ENCODE assay signal across 9 cellular contexts in the genomic region with DNA sequence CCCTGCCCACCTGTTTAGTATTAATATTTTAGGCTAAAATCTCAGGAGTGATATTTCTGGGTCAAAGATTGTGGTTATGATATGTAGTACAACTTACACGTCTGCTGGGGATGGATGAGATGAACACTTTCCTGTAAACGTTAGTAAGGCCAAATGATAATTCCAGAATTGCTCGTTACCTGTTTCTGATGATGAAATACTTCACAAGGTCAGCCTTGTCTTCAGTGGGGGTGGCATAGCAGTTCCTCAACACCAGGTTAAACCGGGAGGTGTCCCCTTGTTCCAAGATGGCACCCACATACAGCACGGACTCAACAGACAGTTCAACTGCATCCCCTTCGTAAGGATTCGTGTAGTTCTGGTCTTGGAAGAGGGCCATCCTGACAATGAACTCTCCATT. TPM values are rescaled to one million over a fixed set of nuclear protein-coding genes. Genes with fewer than 3 reads are reported as not detected.
"Had no signal": no experiment of that assay in that cellular context is flagged by ENCODE, and none has a peak within 500 bp of the region (broad histone marks: within the 10 kb centered on the region; RNA-seq: fewer than 3 reads in every experiment).

No MANE protein-coding gene starts in this region.

- H3K27ac Mint-ChIP-seq: IgD-negative memory B cell had no signal

- H3K4me1 Mint-ChIP-seq: IgD-negative memory B cell had no signal

- FAIRE-seq: HTR-8/SVneo had no signal

- H3K27ac ChIP-seq: HL-60, KMS-11 had no signal

- DNase-seq: IMR-90, KBM-7, KG1 had no signal

- H3K9ac ChIP-seq: KMS-11 had no signal

- H3K4me2 ChIP-seq: KMS-11 had no signal

- H3K36me3 Mint-ChIP-seq: IgD-negative memory B cell had no signal

- H3K4me3 Mint-ChIP-seq: IgD-negative memory B cell had no signal

RNA-seq across cellular contexts. Expression of gene GP2, which starts 9.3 kb away (rescaled TPM):
- total RNA-seq: HT-29, HT1080, IMR-90 had no signal
- polyA plus RNA-seq: IgD-negative memory B cell, IMR-90 had no signal

RNA-seq across cellular contexts. Expression of gene UMOD, which starts 34.5 kb away (rescaled TPM):
- total RNA-seq: HT-29, HT1080, IMR-90 had no signal
- polyA plus RNA-seq: IgD-negative memory B cell, IMR-90 had no signal
